Comparison of ENCODE assay signal across 1 cellular context in genomic region chr2:224151680-224152310, GRCh38.
TF ChIP-seq lines count a peak whose summit lies in the region.

No MANE protein-coding gene starts in this region.

TF ChIP-seq in GM23338, 12 proteins besides CTCF, POLR2A, EP300 and RAD21 (continued from another document):
- TF ChIP-seq ETS1 (IDR thresholded peaks at IDR 0.05) (no peak), NANOG (IDR thresholded peaks at IDR 0.05; ENCODE audit: borderline replicate concordance) (no peak), ZNF462 (CRISPR knock-in tag; IDR thresholded peaks at IDR 0.05) (no peak), JUNB (IDR thresholded peaks at IDR 0.05; ENCODE audit: unreplicated experiment) (no peak), STAT1 (IDR thresholded peaks at IDR 0.05; ENCODE audit: unreplicated experiment) (no peak), EZH2phosphoT487 (IDR thresholded peaks at IDR 0.05; ENCODE audit: unreplicated experiment) (no peak)
